Comparison of ENCODE assay signal across 11 cellular contexts in genomic region chr10:71638087-71638576, GRCh38.
DNase-seq lines count a peak whose midpoint lies in the region; ATAC-seq and TF ChIP-seq lines count a peak whose summit lies in the region.
"Had no signal": no experiment of that assay in that cellular context is flagged by ENCODE, and none has a peak within 500 bp of the region (broad histone marks: within the 10 kb centered on the region; RNA-seq: fewer than 3 reads in every experiment).

No MANE protein-coding gene starts in this region.

- H3K4me3 ChIP-seq in liver (ENCODE audit: low read depth in 1 of 3, low read length in 3 of 3) = peak overlapping the region in 2 of 3 donors; percentile 12 to 19
- H3K4me3 ChIP-seq: tibial artery had no signal

- peaks cover 7% of the 10 kb centered on the region for H3K4me1 Mint-ChIP-seq in activated CD8-positive, alpha-beta T cell treated with anti-CD3 and anti-CD28 coated beads, Interleukin-2, amount 10 ng/mL, durations not matched to agents 7 days and 5 days (ENCODE audit: low read depth)
- H3K4me1 Mint-ChIP-seq in activated CD8-positive, alpha-beta T cell treated with anti-CD3 and anti-CD28 coated beads for 36 hours (ENCODE audit: low read depth) = peaks cover 2% of the 10 kb centered on the region
- H3K4me1 Mint-ChIP-seq in activated CD4-positive, alpha-beta memory T cell treated with anti-CD3 and anti-CD28 coated beads, Interleukin-2, amount 10 ng/mL, durations not matched to agents 7 days and 5 days = peaks cover 7% of the 10 kb centered on the region

- no peak for ATAC-seq in activated CD8-positive, alpha-beta T cell treated with anti-CD3 and anti-CD28 coated beads, Interleukin-2, amount 10 ng/mL, durations not matched to agents 7 days and 5 days
- no peak for ATAC-seq in activated CD8-positive, alpha-beta T cell treated with anti-CD3 and anti-CD28 coated beads for 36 hours
- ATAC-seq in GM18909 (IDR thresholded peaks at IDR 0.05; ENCODE audit: poor library complexity, unreplicated experiment) = no peak
- ATAC-seq in GM18868 (IDR thresholded peaks at IDR 0.05; ENCODE audit: unreplicated experiment) = no peak
- no peak for ATAC-seq in GM21526 (IDR thresholded peaks at IDR 0.05; ENCODE audit: low FRiP score, unreplicated experiment)

- no peak overlapping the region for H3K4me3 Mint-ChIP-seq in activated CD8-positive, alpha-beta T cell treated with anti-CD3 and anti-CD28 coated beads, Interleukin-2, amount 10 ng/mL, durations not matched to agents 7 days and 5 days
- no peak overlapping the region for H3K4me3 Mint-ChIP-seq in activated CD8-positive, alpha-beta T cell treated with anti-CD3 and anti-CD28 coated beads for 36 hours
- no peak overlapping the region for H3K4me3 Mint-ChIP-seq in activated CD4-positive, alpha-beta memory T cell treated with anti-CD3 and anti-CD28 coated beads, Interleukin-2, amount 10 ng/mL, durations not matched to agents 7 days and 5 days

- TF ChIP-seq CTCF in activated CD8-positive, alpha-beta T cell treated with anti-CD3 and anti-CD28 coated beads for 36 hours (IDR thresholded peaks at IDR 0.05) = no peak
- TF ChIP-seq CTCF in liver (IDR thresholded peaks at IDR 0.05; ENCODE audit: low read depth, low read length, missing input control) = no peak

- WGBS in liver = 9% methylated on average over 8 of the region's 8 CpGs

- H3K27me3 Mint-ChIP-seq in activated CD8-positive, alpha-beta T cell treated with anti-CD3 and anti-CD28 coated beads, Interleukin-2, amount 10 ng/mL, durations not matched to agents 7 days and 5 days (ENCODE audit: low read depth) = peaks cover 4% of the 10 kb centered on the region
- H3K27me3 Mint-ChIP-seq in activated CD8-positive, alpha-beta T cell treated with anti-CD3 and anti-CD28 coated beads for 36 hours = no peaks in the 10 kb centered on the region
- H3K27me3 Mint-ChIP-seq in activated CD4-positive, alpha-beta memory T cell treated with anti-CD3 and anti-CD28 coated beads, Interleukin-2, amount 10 ng/mL, durations not matched to agents 7 days and 5 days = peaks cover under 1% of the 10 kb centered on the region

- CTCF ChIA-PET in activated CD8-positive, alpha-beta T cell treated with anti-CD3 and anti-CD28 coated beads, Interleukin-2, amount 10 ng/mL, durations not matched to agents 7 days and 5 days (lab: Charles Lee) = no interaction called here
- CTCF ChIA-PET in activated CD8-positive, alpha-beta T cell treated with anti-CD3 and anti-CD28 coated beads for 36 hours (lab: Charles Lee) = interaction anchor here (2.4 kb wide), 1 partner anchor 29 kb away, joined by 11 read pairs; no protein-coding TSS in a partner anchor
- CTCF ChIA-PET in activated CD4-positive, alpha-beta memory T cell treated with anti-CD3 and anti-CD28 coated beads, Interleukin-2, amount 10 ng/mL, durations not matched to agents 7 days and 5 days (lab: Charles Lee) = no interaction called here

- no peaks in the 10 kb centered on the region for H3K36me3 ChIP-seq in liver (ENCODE audit: control insufficient read depth in 4 of 4, insufficient read depth in 3 of 4, low read depth in 1 of 4, low read length in 3 of 4)
- H3K36me3 ChIP-seq: tibial artery had no signal

- peaks cover 9 to 54% (median 45%) of the 10 kb centered on the region in 4 donors for H3K4me1 ChIP-seq in liver (ENCODE audit: control insufficient read depth in 4 of 4, insufficient read depth in 4 of 4, low read length in 3 of 4)

- H3K9me3 Mint-ChIP-seq in activated CD8-positive, alpha-beta T cell treated with anti-CD3 and anti-CD28 coated beads, Interleukin-2, amount 10 ng/mL, durations not matched to agents 7 days and 5 days (ENCODE audit: insufficient read depth) = no peaks in the 10 kb centered on the region
- H3K9me3 Mint-ChIP-seq in activated CD8-positive, alpha-beta T cell treated with anti-CD3 and anti-CD28 coated beads for 36 hours = no peaks in the 10 kb centered on the region
- H3K9me3 Mint-ChIP-seq in activated CD4-positive, alpha-beta memory T cell treated with anti-CD3 and anti-CD28 coated beads, Interleukin-2, amount 10 ng/mL, durations not matched to agents 7 days and 5 days = no peaks in the 10 kb centered on the region

- POLR2A ChIA-PET in activated CD8-positive, alpha-beta T cell treated with anti-CD3 and anti-CD28 coated beads, Interleukin-2, amount 10 ng/mL, durations not matched to agents 7 days and 5 days (lab: Charles Lee) = no interaction called here
- POLR2A ChIA-PET in activated CD8-positive, alpha-beta T cell treated with anti-CD3 and anti-CD28 coated beads for 36 hours (lab: Charles Lee) = no interaction called here
- POLR2A ChIA-PET in activated CD4-positive, alpha-beta memory T cell treated with anti-CD3 and anti-CD28 coated beads, Interleukin-2, amount 10 ng/mL, durations not matched to agents 7 days and 5 days (lab: Charles Lee) = no interaction called here

- H3K36me3 Mint-ChIP-seq in activated CD8-positive, alpha-beta T cell treated with anti-CD3 and anti-CD28 coated beads, Interleukin-2, amount 10 ng/mL, durations not matched to agents 7 days and 5 days (ENCODE audit: low read depth) = no peaks in the 10 kb centered on the region
- H3K36me3 Mint-ChIP-seq in activated CD8-positive, alpha-beta T cell treated with anti-CD3 and anti-CD28 coated beads for 36 hours (ENCODE audit: low read depth) = no peaks in the 10 kb centered on the region
- no peaks in the 10 kb centered on the region for H3K36me3 Mint-ChIP-seq in activated CD4-positive, alpha-beta memory T cell treated with anti-CD3 and anti-CD28 coated beads, Interleukin-2, amount 10 ng/mL, durations not matched to agents 7 days and 5 days (ENCODE audit: low read depth)

- intact Hi-C loops in activated CD8-positive, alpha-beta T cell treated with anti-CD3 and anti-CD28 coated beads for 36 hours (cut with micrococcal nuclease) = no loop called here

- H3K9me3 ChIP-seq in liver (ENCODE audit: control insufficient read depth in 4 of 4, low read length in 3 of 4) = no peaks in the 10 kb centered on the region
- H3K9me3 ChIP-seq: tibial artery had no signal

- TF ChIP-seq RAD21 in liver (IDR thresholded peaks at IDR 0.05) = peak in 1 of 2 donors; percentile 56

- no peak for DNase-seq in activated CD8-positive, alpha-beta T cell treated with anti-CD3 and anti-CD28 coated beads, Interleukin-2, amount 10 ng/mL, durations not matched to agents 7 days and 5 days
- DNase-seq in activated CD8-positive, alpha-beta T cell treated with anti-CD3 and anti-CD28 coated beads for 36 hours = no peak
- peak; percentile 17 for DNase-seq in activated CD4-positive, alpha-beta memory T cell treated with anti-CD3 and anti-CD28 coated beads, Interleukin-2, amount 10 ng/mL, durations not matched to agents 7 days and 5 days
- no peak for DNase-seq in SW480 (ENCODE audit: low spot score)
- DNase-seq: ACHN; stimulated activated CD4-positive, alpha-beta T cell treated with anti-CD3 and anti-CD28 coated beads, Interleukin-1b, Interleukin-23, amount 100 ng/mL, for 48 hours; tibial artery had no signal

- peak overlapping the region in 1 of 2 donors; percentile 29 for H3K9ac ChIP-seq in liver (ENCODE audit: low read depth in 1 of 2, low read length in 2 of 2)

- peak overlapping the region; percentile 59 for H3K27ac Mint-ChIP-seq in activated CD8-positive, alpha-beta T cell treated with anti-CD3 and anti-CD28 coated beads, Interleukin-2, amount 10 ng/mL, durations not matched to agents 7 days and 5 days
- H3K27ac Mint-ChIP-seq in activated CD8-positive, alpha-beta T cell treated with anti-CD3 and anti-CD28 coated beads for 36 hours = no peak overlapping the region
- H3K27ac Mint-ChIP-seq in activated CD4-positive, alpha-beta memory T cell treated with anti-CD3 and anti-CD28 coated beads, Interleukin-2, amount 10 ng/mL, durations not matched to agents 7 days and 5 days = no peak overlapping the region

- H3K27ac ChIP-seq in liver (ENCODE audit: low read depth in 1 of 2, low read length in 2 of 2) = peak overlapping the region; percentile 90 to 92
- H3K27ac ChIP-seq: tibial artery had no signal

- H3K27me3 ChIP-seq in liver (ENCODE audit: control insufficient read depth in 4 of 4, insufficient read depth in 4 of 4, low read length in 3 of 4) = no peaks in the 10 kb centered on the region

TF ChIP-seq in liver, 16 proteins besides CTCF, POLR2A, EP300 and RAD21 (continues in another document):
- TF ChIP-seq HNF4G (IDR thresholded peaks at IDR 0.05) (peak; percentile 82), YY1 (IDR thresholded peaks at IDR 0.05) (peak; percentile 58), NR2F2 (IDR thresholded peaks at IDR 0.05) (peak; percentile 88), SP1 (IDR thresholded peaks at IDR 0.05) (peak; percentile 95), JUND (IDR thresholded peaks at IDR 0.05) (peak; percentile 86), TAF1 (conservative IDR thresholded peaks at IDR 0.05) (peak; percentile 43), GABPA (IDR thresholded peaks at IDR 0.05 in 1 of 2, conservative IDR thresholded peaks at IDR 0.05 in 1 of 2) (peak in 1 of 2 donors; percentile 72), EGR1 (IDR thresholded peaks at IDR 0.05; ENCODE audit: low read depth in 2 of 2) (peak; percentile 77 to 91)
- TF ChIP-seq, protein P1, sequence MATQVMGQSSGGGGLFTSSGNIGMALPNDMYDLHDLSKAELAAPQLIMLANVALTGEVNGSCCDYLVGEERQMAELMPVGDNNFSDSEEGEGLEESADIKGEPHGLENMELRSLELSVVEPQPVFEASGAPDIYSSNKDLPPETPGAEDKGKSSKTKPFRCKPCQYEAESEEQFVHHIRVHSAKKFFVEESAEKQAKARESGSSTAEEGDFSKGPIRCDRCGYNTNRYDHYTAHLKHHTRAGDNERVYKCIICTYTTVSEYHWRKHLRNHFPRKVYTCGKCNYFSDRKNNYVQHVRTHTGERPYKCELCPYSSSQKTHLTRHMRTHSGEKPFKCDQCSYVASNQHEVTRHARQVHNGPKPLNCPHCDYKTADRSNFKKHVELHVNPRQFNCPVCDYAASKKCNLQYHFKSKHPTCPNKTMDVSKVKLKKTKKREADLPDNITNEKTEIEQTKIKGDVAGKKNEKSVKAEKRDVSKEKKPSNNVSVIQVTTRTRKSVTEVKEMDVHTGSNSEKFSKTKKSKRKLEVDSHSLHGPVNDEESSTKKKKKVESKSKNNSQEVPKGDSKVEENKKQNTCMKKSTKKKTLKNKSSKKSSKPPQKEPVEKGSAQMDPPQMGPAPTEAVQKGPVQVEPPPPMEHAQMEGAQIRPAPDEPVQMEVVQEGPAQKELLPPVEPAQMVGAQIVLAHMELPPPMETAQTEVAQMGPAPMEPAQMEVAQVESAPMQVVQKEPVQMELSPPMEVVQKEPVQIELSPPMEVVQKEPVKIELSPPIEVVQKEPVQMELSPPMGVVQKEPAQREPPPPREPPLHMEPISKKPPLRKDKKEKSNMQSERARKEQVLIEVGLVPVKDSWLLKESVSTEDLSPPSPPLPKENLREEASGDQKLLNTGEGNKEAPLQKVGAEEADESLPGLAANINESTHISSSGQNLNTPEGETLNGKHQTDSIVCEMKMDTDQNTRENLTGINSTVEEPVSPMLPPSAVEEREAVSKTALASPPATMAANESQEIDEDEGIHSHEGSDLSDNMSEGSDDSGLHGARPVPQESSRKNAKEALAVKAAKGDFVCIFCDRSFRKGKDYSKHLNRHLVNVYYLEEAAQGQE (IDR thresholded peaks at IDR 0.05) = peak; percentile 63
